ENCODE assay signal across 1 cellular context in the genomic region with DNA sequence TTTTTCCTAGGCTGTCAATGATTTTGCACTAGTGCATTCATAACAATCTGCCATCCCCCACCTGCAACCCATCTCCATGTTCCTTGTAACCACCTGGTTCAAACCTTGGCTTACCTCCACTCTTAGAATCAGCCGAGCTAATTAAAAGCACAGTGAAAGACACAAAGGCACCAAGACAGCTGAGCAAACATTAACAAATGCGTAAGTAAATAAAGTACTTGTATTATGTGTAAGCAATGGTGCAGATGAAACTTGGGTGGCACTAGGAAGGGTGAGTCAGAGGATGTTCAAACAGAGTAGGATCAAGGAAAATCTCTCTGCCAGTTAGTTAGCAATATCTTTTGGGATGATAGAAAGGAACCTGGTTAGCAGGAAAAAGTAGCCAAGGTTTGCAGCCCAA.
TF ChIP-seq lines count a peak whose summit lies in the region.

No MANE protein-coding gene starts in this region.

TF ChIP-seq in GM23338, 12 proteins besides CTCF, POLR2A, EP300 and RAD21 (continued from another document):
- TF ChIP-seq CREB1 (CRISPR knock-in tag; IDR thresholded peaks at IDR 0.05; ENCODE audit: low read depth), result no peak
- TF ChIP-seq, protein P1, sequence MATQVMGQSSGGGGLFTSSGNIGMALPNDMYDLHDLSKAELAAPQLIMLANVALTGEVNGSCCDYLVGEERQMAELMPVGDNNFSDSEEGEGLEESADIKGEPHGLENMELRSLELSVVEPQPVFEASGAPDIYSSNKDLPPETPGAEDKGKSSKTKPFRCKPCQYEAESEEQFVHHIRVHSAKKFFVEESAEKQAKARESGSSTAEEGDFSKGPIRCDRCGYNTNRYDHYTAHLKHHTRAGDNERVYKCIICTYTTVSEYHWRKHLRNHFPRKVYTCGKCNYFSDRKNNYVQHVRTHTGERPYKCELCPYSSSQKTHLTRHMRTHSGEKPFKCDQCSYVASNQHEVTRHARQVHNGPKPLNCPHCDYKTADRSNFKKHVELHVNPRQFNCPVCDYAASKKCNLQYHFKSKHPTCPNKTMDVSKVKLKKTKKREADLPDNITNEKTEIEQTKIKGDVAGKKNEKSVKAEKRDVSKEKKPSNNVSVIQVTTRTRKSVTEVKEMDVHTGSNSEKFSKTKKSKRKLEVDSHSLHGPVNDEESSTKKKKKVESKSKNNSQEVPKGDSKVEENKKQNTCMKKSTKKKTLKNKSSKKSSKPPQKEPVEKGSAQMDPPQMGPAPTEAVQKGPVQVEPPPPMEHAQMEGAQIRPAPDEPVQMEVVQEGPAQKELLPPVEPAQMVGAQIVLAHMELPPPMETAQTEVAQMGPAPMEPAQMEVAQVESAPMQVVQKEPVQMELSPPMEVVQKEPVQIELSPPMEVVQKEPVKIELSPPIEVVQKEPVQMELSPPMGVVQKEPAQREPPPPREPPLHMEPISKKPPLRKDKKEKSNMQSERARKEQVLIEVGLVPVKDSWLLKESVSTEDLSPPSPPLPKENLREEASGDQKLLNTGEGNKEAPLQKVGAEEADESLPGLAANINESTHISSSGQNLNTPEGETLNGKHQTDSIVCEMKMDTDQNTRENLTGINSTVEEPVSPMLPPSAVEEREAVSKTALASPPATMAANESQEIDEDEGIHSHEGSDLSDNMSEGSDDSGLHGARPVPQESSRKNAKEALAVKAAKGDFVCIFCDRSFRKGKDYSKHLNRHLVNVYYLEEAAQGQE (IDR thresholded peaks at IDR 0.05; ENCODE audit: unreplicated experiment), result no peak
